In the genomic region with DNA sequence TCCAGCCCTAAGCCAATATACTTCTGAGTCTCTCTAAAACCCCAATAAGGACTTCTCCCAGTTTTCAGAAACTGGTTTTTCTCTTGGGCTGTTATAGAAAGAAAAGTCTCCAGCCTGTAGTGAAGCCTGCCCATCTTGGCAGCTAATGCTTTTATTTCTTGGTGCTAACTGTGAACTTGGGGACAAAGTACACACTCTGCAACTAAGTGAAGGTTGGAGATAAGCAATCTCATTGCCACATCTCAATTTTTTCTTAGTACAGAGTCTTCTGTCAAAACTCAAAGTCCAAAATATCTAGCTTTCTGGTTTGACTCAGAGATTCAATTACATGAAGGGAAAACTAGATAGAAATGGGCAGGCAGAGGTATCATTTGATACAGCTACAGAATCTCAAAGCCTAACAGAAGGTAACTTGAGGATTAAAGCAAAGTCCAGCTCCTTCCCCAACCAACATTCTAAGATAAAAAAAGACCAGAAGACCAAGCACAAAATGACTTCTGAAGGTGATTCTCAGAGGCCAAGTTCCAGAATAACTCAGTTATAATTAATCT, we compare ENCODE assay signal across 22 cellular contexts. TPM values are rescaled to one million over a fixed set of nuclear protein-coding genes. Genes with fewer than 3 reads are reported as not detected.
DNase-seq lines count a peak whose midpoint lies in the region; TF ChIP-seq lines count a peak whose summit lies in the region.
"Had no signal": no experiment of that assay in that cellular context is flagged by ENCODE, and none has a peak within 500 bp of the region (broad histone marks: within the 10 kb centered on the region; RNA-seq: fewer than 3 reads in every experiment).

No MANE protein-coding gene starts in this region.

- H3K4me3 Mint-ChIP-seq in activated CD4-positive, alpha-beta memory T cell treated with anti-CD3 and anti-CD28 coated beads, Interleukin-2, amount 10 ng/mL, durations not matched to agents 7 days and 5 days: no peak overlapping the region
- H3K4me3 Mint-ChIP-seq: activated naive CD4-positive, alpha-beta T cell treated with anti-CD3 and anti-CD28 coated beads for 36 hours; dendritic cell treated with granulocyte-macrophage colony-stimulating factor and Interleukin-4, amounts not matched to agents 40 ng/mL and 50 ng/mL, for 4 days; WTC11 had no signal

- H3K27me3 ChIP-seq in hepatocyte (no peaks in the 10 kb centered on the region), parathyroid adenoma (ENCODE audit: control insufficient read depth, insufficient read depth, low read length) (no peaks in the 10 kb centered on the region), testis (no peaks in the 10 kb centered on the region), WERI-Rb-1 (ENCODE audit: insufficient read depth, low read depth, severe bottlenecking) (no peaks in the 10 kb centered on the region)
- H3K27me3 ChIP-seq: vagina had no signal

- peak overlapping the region; percentile 39 for H3K4me2 ChIP-seq in hepatocyte
- peak overlapping the region; percentile 7 for H3K4me2 ChIP-seq in parathyroid adenoma (ENCODE audit: low read length)

- no peaks in the 10 kb centered on the region for H3K9me2 ChIP-seq in hepatocyte (replicated peaks; ENCODE audit: insufficient read depth)

- H2AFZ ChIP-seq in hepatocyte: no peak overlapping the region
- no peak overlapping the region for H2AFZ ChIP-seq in parathyroid adenoma

- POLR2A ChIA-PET in activated CD4-positive, alpha-beta memory T cell treated with anti-CD3 and anti-CD28 coated beads, Interleukin-2, amount 10 ng/mL, durations not matched to agents 7 days and 5 days (lab: Charles Lee): interaction anchor here (0.9 to 1.7 kb wide), 3 partner anchors 25 to 58 kb away, joined by 3 to 7 read pairs (median 4); no protein-coding TSS in a partner anchor

- no peak for TF ChIP-seq POLR2A in testis (IDR thresholded peaks at IDR 0.05)

- H3K27ac ChIP-seq in hepatocyte (peak overlapping the region; percentile 67), parathyroid adenoma (peak overlapping the region; percentile 39), testis (no peak overlapping the region), WERI-Rb-1 (no peak overlapping the region)
- H3K27ac ChIP-seq: HL-60, RWPE1, vagina had no signal

- H3K27me3 Mint-ChIP-seq in activated CD4-positive, alpha-beta memory T cell treated with anti-CD3 and anti-CD28 coated beads, Interleukin-2, amount 10 ng/mL, durations not matched to agents 7 days and 5 days: no peaks in the 10 kb centered on the region
- H3K27me3 Mint-ChIP-seq: dendritic cell treated with granulocyte-macrophage colony-stimulating factor and Interleukin-4, amounts not matched to agents 40 ng/mL and 50 ng/mL, for 4 days had no signal

- peak overlapping the region; percentile 40 for H3K27ac Mint-ChIP-seq in activated CD4-positive, alpha-beta memory T cell treated with anti-CD3 and anti-CD28 coated beads, Interleukin-2, amount 10 ng/mL, durations not matched to agents 7 days and 5 days
- H3K27ac Mint-ChIP-seq: dendritic cell treated with granulocyte-macrophage colony-stimulating factor and Interleukin-4, amounts not matched to agents 40 ng/mL and 50 ng/mL, for 4 days; WTC11 had no signal

- H3K79me2 ChIP-seq in hepatocyte: peaks cover 41% of the 10 kb centered on the region
- no peaks in the 10 kb centered on the region for H3K79me2 ChIP-seq in parathyroid adenoma

- no peaks in the 10 kb centered on the region for H4K20me1 ChIP-seq in hepatocyte (ENCODE audit: insufficient read depth, poor library complexity, severe bottlenecking)

- H3K4me3 ChIP-seq in hepatocyte: no peak overlapping the region
- peak overlapping the region; percentile 1 for H3K4me3 ChIP-seq in parathyroid adenoma (ENCODE audit: low read depth, low read length)
- H3K4me3 ChIP-seq in testis: no peak overlapping the region
- H3K4me3 ChIP-seq in WERI-Rb-1 (ENCODE audit: low read depth, low read length): no peak overlapping the region
- H3K4me3 ChIP-seq: HAP-1, lung, vagina had no signal

- no peaks in the 10 kb centered on the region for H3K9me3 ChIP-seq in hepatocyte (ENCODE audit: low read depth)
- H3K9me3 ChIP-seq in parathyroid adenoma (ENCODE audit: control insufficient read depth, low read length): no peaks in the 10 kb centered on the region
- no peaks in the 10 kb centered on the region for H3K9me3 ChIP-seq in testis
- H3K9me3 ChIP-seq in WERI-Rb-1 (ENCODE audit: severe bottlenecking): no peaks in the 10 kb centered on the region
- H3K9me3 ChIP-seq: HAP-1, vagina had no signal

- no peaks in the 10 kb centered on the region for H3K9me3 Mint-ChIP-seq in activated CD4-positive, alpha-beta memory T cell treated with anti-CD3 and anti-CD28 coated beads, Interleukin-2, amount 10 ng/mL, durations not matched to agents 7 days and 5 days
- H3K9me3 Mint-ChIP-seq: activated naive CD4-positive, alpha-beta T cell treated with anti-CD3 and anti-CD28 coated beads for 36 hours; dendritic cell treated with granulocyte-macrophage colony-stimulating factor and Interleukin-4, amounts not matched to agents 40 ng/mL and 50 ng/mL, for 4 days; WTC11 had no signal

- intact Hi-C loops in testis (cut with DNase I; ENCODE audit: low total_unique reads): no loop called here

- H3K9ac ChIP-seq in parathyroid adenoma: no peak overlapping the region

- DNase-seq in OCI-M1 (lab: John Stamatoyannopoulos, UW) (peak; percentile 60), hepatocyte (ENCODE audit: low spot score) (peak; percentile 56), testis (no peak), GM03348 (ENCODE audit: low spot score) (no peak), WERI-Rb-1 (no peak)
- no peak for DNase-seq in activated CD4-positive, alpha-beta memory T cell treated with anti-CD3 and anti-CD28 coated beads, Interleukin-2, amount 10 ng/mL, durations not matched to agents 7 days and 5 days
- DNase-seq: activated CD4-positive, alpha-beta T cell treated with anti-CD3 and anti-CD28 coated beads, Interleukin-2, amount 50 U/mL, for 4 hours; activated naive CD4-positive, alpha-beta T cell treated with anti-CD3 and anti-CD28 coated beads for 36 hours; C1 segment of cervical spinal cord; Calu3; NCI-H1092; NCI-H187; NCI-H2227 treated with DMSO at 0.1 percent for 48 hours; nucleus accumbens had no signal

- no peaks in the 10 kb centered on the region for H3K36me3 ChIP-seq in hepatocyte (replicated peaks; ENCODE audit: insufficient read depth, low read depth)
- H3K36me3 ChIP-seq in parathyroid adenoma (ENCODE audit: control insufficient read depth, insufficient read depth, low read length): no peaks in the 10 kb centered on the region
- no peaks in the 10 kb centered on the region for H3K36me3 ChIP-seq in testis (ENCODE audit: low read depth, missing control alignments)
- peaks cover 72% of the 10 kb centered on the region for H3K36me3 ChIP-seq in WERI-Rb-1

- H3K36me3 Mint-ChIP-seq in activated CD4-positive, alpha-beta memory T cell treated with anti-CD3 and anti-CD28 coated beads, Interleukin-2, amount 10 ng/mL, durations not matched to agents 7 days and 5 days (ENCODE audit: low read depth): peaks cover 64% of the 10 kb centered on the region

- CTCF ChIA-PET in activated CD4-positive, alpha-beta memory T cell treated with anti-CD3 and anti-CD28 coated beads, Interleukin-2, amount 10 ng/mL, durations not matched to agents 7 days and 5 days (lab: Charles Lee): interaction anchor here (0.9 to 1.0 kb wide), 4 partner anchors 30 to 130 kb away, joined by 3 to 4 read pairs (median 4); no protein-coding TSS in a partner anchor

- H3K4me1 Mint-ChIP-seq in activated CD4-positive, alpha-beta memory T cell treated with anti-CD3 and anti-CD28 coated beads, Interleukin-2, amount 10 ng/mL, durations not matched to agents 7 days and 5 days: peaks cover 55% of the 10 kb centered on the region

- TF ChIP-seq CTCF in hepatocyte (IDR thresholded peaks at IDR 0.05; ENCODE audit: poor library complexity) (no peak), parathyroid adenoma (IDR thresholded peaks at IDR 0.05) (no peak), testis (IDR thresholded peaks at IDR 0.05) (no peak), WERI-Rb-1 (IDR thresholded peaks at IDR 0.05; ENCODE audit: low read depth, low read length) (no peak)

- H3K4me1 ChIP-seq in hepatocyte (ENCODE audit: insufficient read depth) (peaks cover 11% of the 10 kb centered on the region), parathyroid adenoma (peaks cover 2% of the 10 kb centered on the region), testis (no peaks in the 10 kb centered on the region)

RNA-seq across cellular contexts. Expression of a gene that starts 14.0 kb away (rescaled TPM):
- 100 to 1,000 TPM; 189 to 192 TPM for total RNA-seq in activated CD4-positive, alpha-beta memory T cell treated with anti-CD3 and anti-CD28 coated beads, Interleukin-2, amount 10 ng/mL, durations not matched to agents 7 days and 5 days
- total RNA-seq in hepatocyte (120 and 133 TPM in 2 replicates), testis (100 to 1,000 TPM; 181 to 219 TPM)
- polyA plus RNA-seq in hepatocyte (147 TPM in 2 replicates), testis (ENCODE audit: insufficient read depth, low read depth, low replicate concordance) (144 TPM)

RNA-seq across cellular contexts. Expression of a gene that starts 58.1 kb away (rescaled TPM):
- total RNA-seq in activated CD4-positive, alpha-beta memory T cell treated with anti-CD3 and anti-CD28 coated beads, Interleukin-2, amount 10 ng/mL, durations not matched to agents 7 days and 5 days: 10 to 100 TPM; 42.9 to 46.9 TPM
- total RNA-seq in hepatocyte (16.1 and 21.3 TPM in 2 replicates), testis (100 to 1,000 TPM; 140 to 141 TPM)
- polyA plus RNA-seq in hepatocyte (11.5 and 15.5 TPM in 2 replicates), testis (ENCODE audit: insufficient read depth, low read depth, low replicate concordance) (225 TPM)

RNA-seq across cellular contexts. Expression of a gene that starts 58.2 kb away (rescaled TPM):
- total RNA-seq in activated CD4-positive, alpha-beta memory T cell treated with anti-CD3 and anti-CD28 coated beads, Interleukin-2, amount 10 ng/mL, durations not matched to agents 7 days and 5 days: 1 to 10 TPM; 3.9 to 4.5 TPM
- total RNA-seq in hepatocyte (1.8 and 9.2 TPM in 2 replicates), testis (10 to 100 TPM; 38.2 to 68.7 TPM)
- polyA plus RNA-seq in hepatocyte (2.8 and 7.7 TPM in 2 replicates), testis (ENCODE audit: insufficient read depth, low read depth, low replicate concordance) (56.9 TPM)

Comparison
In these comparisons a context has a peak if more than half of its experiments do, and no peak if none do; other contexts are left out.
1. DNase-seq: peak in OCI-M1 (single experiment) and hepatocyte (single experiment); none in activated CD4-positive, alpha-beta memory T cell treated with anti-CD3 and anti-CD28 coated beads, Interleukin-2, amount 10 ng/mL, durations not matched to agents 7 days and 5 days (single experiment), testis (single experiment), GM03348 (single experiment) and WERI-Rb-1 (single experiment).
2. H3K27ac ChIP-seq: peak in hepatocyte (single experiment) and parathyroid adenoma (single experiment); none in testis (0 of 2) and WERI-Rb-1 (single experiment).